In genomic region chr7:2969398-2970306, GRCh38 we compare ENCODE assay signal across 25 cellular contexts.
"Had no signal": no experiment of that assay in that cellular context is flagged by ENCODE, and none has a peak within 500 bp of the region (broad histone marks: within the 10 kb centered on the region; RNA-seq: fewer than 3 reads in every experiment).

No MANE protein-coding gene starts in this region.

- H3K36me3 ChIP-seq: right lobe of liver had no signal

- ATAC-seq: body of pancreas; foreskin keratinocyte; left ventricle myocardium superior; right lobe of liver; SK-N-SH treated with all-trans-retinoic acid at 6 μM for 48 hours; stimulated activated naive B cell treated with anti-CD40 and anti-IgM and Interleukin-4, amounts not matched to agents 10 μg/mL and 1 μg/mL and 100 μg/mL, for 72 hours; T-cell had no signal

- H3K27ac ChIP-seq: body of pancreas, foreskin keratinocyte, hepatocyte, right lobe of liver, VCaP had no signal

- H3K27me3 ChIP-seq: body of pancreas, foreskin keratinocyte, hepatocyte, right lobe of liver had no signal

- H3K79me2 ChIP-seq: hepatocyte had no signal

- H3K4me2 ChIP-seq: hepatocyte, smooth muscle cell had no signal

- H3K27ac Mint-ChIP-seq: immature natural killer cell; naive B cell; stimulated activated naive B cell treated with anti-CD40 and anti-IgM and Interleukin-4, amounts not matched to agents 10 μg/mL and 1 μg/mL and 100 μg/mL, for 72 hours; T-cell; T-helper 2 cell treated with Interferon-gamma antibody and Interleukin-4, amounts not matched to agents 5 μg/mL and 100 μg/mL, for 36 hours had no signal

- H2AFZ ChIP-seq: hepatocyte had no signal

- H3K4me3 ChIP-seq: body of pancreas, hepatocyte, right lobe of liver, smooth muscle cell had no signal

- DNase-seq: activated CD4-positive, alpha-beta T cell treated with anti-CD3 and anti-CD28 coated beads for 1 hour; activated CD4-positive, alpha-beta T cell treated with anti-CD3 and anti-CD28 coated beads, Interleukin-2, amount 50 U/mL, for 4 hours; activated naive CD4-positive, alpha-beta T cell treated with anti-CD3 and anti-CD28 coated beads, Interleukin-2, amount 50 U/mL, for 16 hours; activated T-cell treated with anti-CD3 and anti-CD28 coated beads, Interleukin-2, amount 50 U/mL, for 1 hour; anterior cingulate cortex; body of pancreas; caudate nucleus; effector memory CD4-positive, alpha-beta T cell; foreskin keratinocyte; immature natural killer cell; kidney glomerular epithelial cell; left ventricle myocardium superior; naive B cell; occipital lobe; right lobe of liver; stimulated activated CD4-positive, alpha-beta T cell treated with anti-CD3 and anti-CD28 coated beads, Interleukin-15, amount 100 ng/mL, for 24 hours; stimulated activated naive B cell treated with anti-CD40 and anti-IgM and Interleukin-4, amounts not matched to agents 10 μg/mL and 1 μg/mL and 100 μg/mL, for 72 hours; trophoblast cell had no signal

- FAIRE-seq: colon had no signal

- H3K4me1 ChIP-seq: body of pancreas, foreskin keratinocyte, right lobe of liver had no signal
